Comparison of ENCODE assay signal across 1 cellular context in the genomic region with DNA sequence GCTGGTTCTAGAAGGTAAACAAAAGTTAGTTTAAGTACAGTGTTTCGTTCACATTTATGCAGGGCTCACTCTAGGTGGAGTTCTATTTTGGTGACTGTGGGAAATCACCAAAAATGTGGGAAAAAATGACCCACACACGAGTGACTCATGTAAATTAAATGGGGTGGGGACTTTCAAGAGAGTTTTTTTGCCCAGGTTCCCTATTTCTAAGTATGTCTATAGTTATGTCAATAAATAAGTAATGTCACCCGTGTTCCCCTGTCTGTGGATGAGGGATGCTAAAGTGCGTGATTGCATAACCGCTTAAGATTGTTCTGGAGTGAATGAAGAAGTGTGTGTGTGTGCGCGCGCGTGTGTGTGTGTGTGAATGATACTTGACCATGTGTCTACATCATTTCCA.
TF ChIP-seq lines count a peak whose summit lies in the region.

No MANE protein-coding gene starts in this region.

TF ChIP-seq in GM23338, 12 proteins besides CTCF, POLR2A, EP300 and RAD21 (continued from another document):
- TF ChIP-seq, protein P1, sequence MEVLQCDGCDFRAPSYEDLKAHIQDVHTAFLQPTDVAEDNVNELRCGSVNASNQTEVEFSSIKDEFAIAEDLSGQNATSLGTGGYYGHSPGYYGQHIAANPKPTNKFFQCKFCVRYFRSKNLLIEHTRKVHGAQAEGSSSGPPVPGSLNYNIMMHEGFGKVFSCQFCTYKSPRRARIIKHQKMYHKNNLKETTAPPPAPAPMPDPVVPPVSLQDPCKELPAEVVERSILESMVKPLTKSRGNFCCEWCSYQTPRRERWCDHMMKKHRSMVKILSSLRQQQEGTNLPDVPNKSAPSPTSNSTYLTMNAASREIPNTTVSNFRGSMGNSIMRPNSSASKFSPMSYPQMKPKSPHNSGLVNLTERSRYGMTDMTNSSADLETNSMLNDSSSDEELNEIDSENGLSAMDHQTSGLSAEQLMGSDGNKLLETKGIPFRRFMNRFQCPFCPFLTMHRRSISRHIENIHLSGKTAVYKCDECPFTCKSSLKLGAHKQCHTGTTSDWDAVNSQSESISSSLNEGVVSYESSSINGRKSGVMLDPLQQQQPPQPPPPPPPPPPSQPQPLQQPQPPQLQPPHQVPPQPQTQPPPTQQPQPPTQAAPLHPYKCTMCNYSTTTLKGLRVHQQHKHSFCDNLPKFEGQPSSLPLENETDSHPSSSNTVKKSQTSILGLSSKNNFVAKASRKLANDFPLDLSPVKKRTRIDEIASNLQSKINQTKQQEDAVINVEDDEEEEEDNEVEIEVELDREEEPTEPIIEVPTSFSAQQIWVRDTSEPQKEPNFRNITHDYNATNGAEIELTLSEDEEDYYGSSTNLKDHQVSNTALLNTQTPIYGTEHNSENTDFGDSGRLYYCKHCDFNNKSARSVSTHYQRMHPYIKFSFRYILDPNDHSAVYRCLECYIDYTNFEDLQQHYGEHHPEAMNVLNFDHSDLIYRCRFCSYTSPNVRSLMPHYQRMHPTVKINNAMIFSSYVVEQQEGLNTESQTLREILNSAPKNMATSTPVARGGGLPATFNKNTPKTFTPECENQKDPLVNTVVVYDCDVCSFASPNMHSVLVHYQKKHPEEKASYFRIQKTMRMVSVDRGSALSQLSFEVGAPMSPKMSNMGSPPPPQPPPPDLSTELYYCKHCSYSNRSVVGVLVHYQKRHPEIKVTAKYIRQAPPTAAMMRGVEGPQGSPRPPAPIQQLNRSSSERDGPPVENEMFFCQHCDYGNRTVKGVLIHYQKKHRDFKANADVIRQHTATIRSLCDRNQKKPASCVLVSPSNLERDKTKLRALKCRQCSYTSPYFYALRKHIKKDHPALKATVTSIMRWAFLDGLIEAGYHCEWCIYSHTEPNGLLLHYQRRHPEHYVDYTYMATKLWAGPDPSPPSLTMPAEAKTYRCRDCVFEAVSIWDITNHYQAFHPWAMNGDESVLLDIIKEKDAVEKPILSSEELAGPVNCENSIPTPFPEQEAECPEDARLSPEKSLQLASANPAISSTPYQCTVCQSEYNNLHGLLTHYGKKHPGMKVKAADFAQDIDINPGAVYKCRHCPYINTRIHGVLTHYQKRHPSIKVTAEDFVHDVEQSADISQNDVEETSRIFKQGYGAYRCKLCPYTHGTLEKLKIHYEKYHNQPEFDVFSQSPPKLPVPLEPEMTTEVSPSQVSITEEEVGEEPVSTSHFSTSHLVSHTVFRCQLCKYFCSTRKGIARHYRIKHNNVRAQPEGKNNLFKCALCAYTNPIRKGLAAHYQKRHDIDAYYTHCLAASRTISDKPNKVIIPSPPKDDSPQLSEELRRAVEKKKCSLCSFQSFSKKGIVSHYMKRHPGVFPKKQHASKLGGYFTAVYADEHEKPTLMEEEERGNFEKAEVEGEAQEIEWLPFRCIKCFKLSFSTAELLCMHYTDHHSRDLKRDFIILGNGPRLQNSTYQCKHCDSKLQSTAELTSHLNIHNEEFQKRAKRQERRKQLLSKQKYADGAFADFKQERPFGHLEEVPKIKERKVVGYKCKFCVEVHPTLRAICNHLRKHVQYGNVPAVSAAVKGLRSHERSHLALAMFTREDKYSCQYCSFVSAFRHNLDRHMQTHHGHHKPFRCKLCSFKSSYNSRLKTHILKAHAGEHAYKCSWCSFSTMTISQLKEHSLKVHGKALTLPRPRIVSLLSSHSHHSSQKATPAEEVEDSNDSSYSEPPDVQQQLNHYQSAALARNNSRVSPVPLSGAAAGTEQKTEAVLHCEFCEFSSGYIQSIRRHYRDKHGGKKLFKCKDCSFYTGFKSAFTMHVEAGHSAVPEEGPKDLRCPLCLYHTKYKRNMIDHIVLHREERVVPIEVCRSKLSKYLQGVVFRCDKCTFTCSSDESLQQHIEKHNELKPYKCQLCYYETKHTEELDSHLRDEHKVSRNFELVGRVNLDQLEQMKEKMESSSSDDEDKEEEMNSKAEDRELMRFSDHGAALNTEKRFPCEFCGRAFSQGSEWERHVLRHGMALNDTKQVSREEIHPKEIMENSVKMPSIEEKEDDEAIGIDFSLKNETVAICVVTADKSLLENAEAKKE (CRISPR knock-in tag; IDR thresholded peaks at IDR 0.05), result no peak
- TF ChIP-seq EZH2phosphoT487 (IDR thresholded peaks at IDR 0.05; ENCODE audit: unreplicated experiment), result no peak
- TF ChIP-seq, protein P2, sequence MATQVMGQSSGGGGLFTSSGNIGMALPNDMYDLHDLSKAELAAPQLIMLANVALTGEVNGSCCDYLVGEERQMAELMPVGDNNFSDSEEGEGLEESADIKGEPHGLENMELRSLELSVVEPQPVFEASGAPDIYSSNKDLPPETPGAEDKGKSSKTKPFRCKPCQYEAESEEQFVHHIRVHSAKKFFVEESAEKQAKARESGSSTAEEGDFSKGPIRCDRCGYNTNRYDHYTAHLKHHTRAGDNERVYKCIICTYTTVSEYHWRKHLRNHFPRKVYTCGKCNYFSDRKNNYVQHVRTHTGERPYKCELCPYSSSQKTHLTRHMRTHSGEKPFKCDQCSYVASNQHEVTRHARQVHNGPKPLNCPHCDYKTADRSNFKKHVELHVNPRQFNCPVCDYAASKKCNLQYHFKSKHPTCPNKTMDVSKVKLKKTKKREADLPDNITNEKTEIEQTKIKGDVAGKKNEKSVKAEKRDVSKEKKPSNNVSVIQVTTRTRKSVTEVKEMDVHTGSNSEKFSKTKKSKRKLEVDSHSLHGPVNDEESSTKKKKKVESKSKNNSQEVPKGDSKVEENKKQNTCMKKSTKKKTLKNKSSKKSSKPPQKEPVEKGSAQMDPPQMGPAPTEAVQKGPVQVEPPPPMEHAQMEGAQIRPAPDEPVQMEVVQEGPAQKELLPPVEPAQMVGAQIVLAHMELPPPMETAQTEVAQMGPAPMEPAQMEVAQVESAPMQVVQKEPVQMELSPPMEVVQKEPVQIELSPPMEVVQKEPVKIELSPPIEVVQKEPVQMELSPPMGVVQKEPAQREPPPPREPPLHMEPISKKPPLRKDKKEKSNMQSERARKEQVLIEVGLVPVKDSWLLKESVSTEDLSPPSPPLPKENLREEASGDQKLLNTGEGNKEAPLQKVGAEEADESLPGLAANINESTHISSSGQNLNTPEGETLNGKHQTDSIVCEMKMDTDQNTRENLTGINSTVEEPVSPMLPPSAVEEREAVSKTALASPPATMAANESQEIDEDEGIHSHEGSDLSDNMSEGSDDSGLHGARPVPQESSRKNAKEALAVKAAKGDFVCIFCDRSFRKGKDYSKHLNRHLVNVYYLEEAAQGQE (IDR thresholded peaks at IDR 0.05; ENCODE audit: unreplicated experiment), result no peak
